In the genomic region with DNA sequence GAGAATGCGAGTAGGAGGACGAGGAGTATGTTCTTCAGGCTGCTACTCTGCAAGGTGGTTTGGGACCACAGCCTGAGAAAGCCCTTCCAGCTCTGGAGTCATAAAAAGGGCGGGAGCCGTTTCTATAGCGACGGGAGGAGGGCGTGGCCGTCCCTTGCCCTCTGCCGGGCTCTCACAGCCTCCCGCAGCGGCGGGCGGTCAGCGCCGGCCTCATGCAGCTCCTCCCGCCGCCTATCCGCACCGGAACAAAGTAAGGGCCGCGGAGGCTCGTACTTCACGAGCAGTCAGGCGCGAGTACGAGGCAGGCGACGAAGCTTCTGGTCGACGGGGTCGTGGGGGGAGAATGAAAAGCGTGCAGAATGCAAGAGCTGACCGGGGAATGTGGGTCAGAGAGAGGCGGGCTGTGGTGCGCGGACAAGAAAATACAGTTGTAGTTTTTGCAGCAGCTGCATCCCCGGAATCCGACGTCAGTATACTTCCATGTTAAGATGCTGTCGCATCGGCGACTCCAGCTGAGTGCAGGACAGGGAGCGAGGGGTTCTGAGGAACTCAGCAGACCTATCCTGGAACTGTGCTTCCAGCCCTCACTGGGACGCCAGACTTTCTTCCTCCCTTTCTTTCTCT, we compare ENCODE assay signal across 8 cellular contexts. TPM values are rescaled to one million over a fixed set of nuclear protein-coding genes. Genes with fewer than 3 reads are reported as not detected.
DNase-seq lines count a peak whose midpoint lies in the region; ATAC-seq and TF ChIP-seq lines count a peak whose summit lies in the region.

A gene with protein sequence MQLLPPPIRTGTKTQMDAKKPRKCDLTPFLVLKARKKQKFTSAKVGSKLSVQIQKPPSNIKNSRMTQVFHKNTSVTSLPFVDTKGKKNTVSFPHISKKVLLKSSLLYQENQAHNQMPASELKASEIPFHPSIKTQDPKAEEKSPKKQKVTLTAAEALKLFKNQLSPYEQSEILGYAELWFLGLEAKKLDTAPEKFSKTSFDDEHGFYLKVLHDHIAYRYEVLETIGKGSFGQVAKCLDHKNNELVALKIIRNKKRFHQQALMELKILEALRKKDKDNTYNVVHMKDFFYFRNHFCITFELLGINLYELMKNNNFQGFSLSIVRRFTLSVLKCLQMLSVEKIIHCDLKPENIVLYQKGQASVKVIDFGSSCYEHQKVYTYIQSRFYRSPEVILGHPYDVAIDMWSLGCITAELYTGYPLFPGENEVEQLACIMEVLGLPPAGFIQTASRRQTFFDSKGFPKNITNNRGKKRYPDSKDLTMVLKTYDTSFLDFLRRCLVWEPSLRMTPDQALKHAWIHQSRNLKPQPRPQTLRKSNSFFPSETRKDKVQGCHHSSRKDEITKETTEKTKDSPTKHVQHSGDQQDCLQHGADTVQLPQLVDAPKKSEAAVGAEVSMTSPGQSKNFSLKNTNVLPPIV (plus strand): TSS at position 175 of the 624 bp plus-strand sequence. CDS start 38 bp downstream, at position 213.

- H3K9me3 ChIP-seq in mammary epithelial cell (replicated peaks; ENCODE audit: insufficient read depth, low read length) (no peaks in the 10 kb centered on the region), iPS-18a (ENCODE audit: control insufficient read depth, low read depth, low read length) (no peaks in the 10 kb centered on the region)

- H3K4me2 ChIP-seq in mammary epithelial cell (ENCODE audit: insufficient read depth, low read depth, low read length) = peak within 1 kb of the TSS; percentile 58

- H3K79me2 ChIP-seq in mammary epithelial cell (ENCODE audit: insufficient read depth, low read length) = no peaks in the 10 kb centered on the region

- H4K20me1 ChIP-seq in mammary epithelial cell (ENCODE audit: insufficient read depth, low read length) = no peaks in the 10 kb centered on the region

- H3K4me1 ChIP-seq in mammary epithelial cell (ENCODE audit: insufficient read depth, low read length) = no peaks in the 10 kb centered on the region
- H3K4me1 ChIP-seq in iPS-18a (ENCODE audit: control insufficient read depth, low read depth, low read length) = no peaks in the 10 kb centered on the region

- H3K27me3 ChIP-seq in mammary epithelial cell (ENCODE audit: insufficient read depth, low read length) (no peaks in the 10 kb centered on the region), iPS-18a (ENCODE audit: control insufficient read depth, insufficient read depth, low read length) (peaks cover 19% of the 10 kb centered on the region)

- dilution Hi-C loops in mammary epithelial cell (cut with HindIII; ENCODE audit: low sequenced_read_pairs) = no loop called here

- intact Hi-C loops in mammary epithelial cell (cut with micrococcal nuclease) = no loop called here

- H3K9ac ChIP-seq in mammary epithelial cell (ENCODE audit: insufficient read depth, low read length) (no peak within 1 kb of the TSS), iPS-18a (ENCODE audit: low read length) (peak within 1 kb of the TSS; percentile 5)

- peak within 1 kb of the TSS; percentile 65 for H2AFZ ChIP-seq in mammary epithelial cell (ENCODE audit: low read depth, low read length)

- H3K36me3 ChIP-seq in mammary epithelial cell (ENCODE audit: insufficient read depth, low read length) = peaks cover 8% of the 10 kb centered on the region
- peaks cover 14% of the 10 kb centered on the region for H3K36me3 ChIP-seq in iPS-18a (ENCODE audit: control insufficient read depth, low read depth, low read length)

- CTCF ChIA-PET in mammary epithelial cell (lab: Charles Lee; ENCODE audit: low non-redundant PET) = no interaction called here

- H3K27ac ChIP-seq in mammary epithelial cell (ENCODE audit: insufficient read depth, low read depth, low read length) (no peak within 1 kb of the TSS), iPS-18a (ENCODE audit: low read length) (no peak within 1 kb of the TSS)

- DNase-seq in ELR (ENCODE audit: low read depth) = peak; percentile 79
- peak; percentile 79 for DNase-seq in NCI-H2227 treated with DMSO at 0.1 percent for 48 hours (lab: John Stamatoyannopoulos, UW)
- DNase-seq in mammary epithelial cell = peak; percentile 42
- peak; percentile 65 for DNase-seq in renal cortical epithelial cell (ENCODE audit: low read depth)
- no peak for DNase-seq in NCI-H1930 (lab: John Stamatoyannopoulos, UW)
- no peak for DNase-seq in NCI-H1092 (lab: John Stamatoyannopoulos, UW)

- 39% methylated on average over 11 of the region's 44 CpGs for WGBS in mammary epithelial cell (ENCODE audit: low coverage, missing lambda C conversion rate)

- no peak for TF ChIP-seq CTCF in mammary epithelial cell (conservative IDR thresholded peaks at IDR 0.05 in 1 of 2, IDR thresholded peaks at IDR 0.05 in 1 of 2; ENCODE audit: extremely low read depth in 1 of 2, insufficient read depth in 1 of 2, low read depth in 1 of 2, low read length in 2 of 2)

- H3K4me3 ChIP-seq in mammary epithelial cell (replicated peaks in 1 of 3; ENCODE audit: insufficient read depth in 1 of 3, low read depth in 2 of 3, low read length in 3 of 3) (peak within 1 kb of the TSS in 1 of 3 experiments; percentile 27), iPS-18a (ENCODE audit: low read length) (peak within 1 kb of the TSS; percentile 41)

- ATAC-seq in GM21367 (IDR thresholded peaks at IDR 0.05; ENCODE audit: unreplicated experiment) = no peak

- BruUV-seq in mammary epithelial cell (replicated peaks; lab: Mats Ljungman, UMichigan) = no TSS peak

- in situ Hi-C loops in mammary epithelial cell (cut with MboI; ENCODE audit: low sequenced_read_pairs in 2 of 2) = no loop called here

RNA-seq across cellular contexts. Expression of the gene that starts here (rescaled TPM):
- total RNA-seq in mammary epithelial cell = 10 to 100 TPM; 40.2 to 46.9 TPM
- 36.5 TPM for polyA plus RNA-seq in mammary epithelial cell
- 28.9 TPM for polyA minus RNA-seq in mammary epithelial cell
- total RNA-seq in renal cortical epithelial cell = 30.7 and 34.4 TPM in 2 replicates

Comparison
In these comparisons a context has a peak if more than half of its experiments do, and no peak if none do; other contexts are left out.
1. DNase-seq: peak in ELR (single experiment), NCI-H2227 treated with DMSO at 0.1 percent for 48 hours (single experiment), mammary epithelial cell (single experiment) and renal cortical epithelial cell (single experiment); none in NCI-H1930 (0 of 2) and NCI-H1092 (single experiment).